In the genomic region with DNA sequence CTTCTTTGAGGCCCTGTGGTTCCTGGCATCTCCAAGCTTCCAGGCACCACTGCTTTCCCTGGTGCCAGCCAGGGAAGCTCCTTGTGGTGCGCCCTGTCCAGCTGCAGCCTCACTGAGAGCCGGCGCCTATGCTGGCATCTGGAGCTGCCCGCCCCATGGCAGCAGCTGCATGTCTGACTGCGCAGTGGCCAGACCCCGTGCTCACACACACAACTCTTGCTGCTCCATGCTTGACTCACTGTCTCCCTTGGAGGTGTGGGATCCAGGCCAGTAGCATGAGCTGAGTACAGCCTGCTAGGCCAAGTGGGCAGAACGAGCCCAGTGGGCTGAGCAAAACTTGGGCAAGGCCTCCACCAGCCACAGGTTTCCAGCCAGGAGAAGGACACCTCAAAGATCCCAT, we compare ENCODE assay signal across 24 cellular contexts. TPM values are rescaled to one million over a fixed set of nuclear protein-coding genes. Genes with fewer than 3 reads are reported as not detected.
DNase-seq lines count a peak whose midpoint lies in the region; ATAC-seq and TF ChIP-seq lines count a peak whose summit lies in the region.
"Had no signal": no experiment of that assay in that cellular context is flagged by ENCODE, and none has a peak within 500 bp of the region (broad histone marks: within the 10 kb centered on the region; RNA-seq: fewer than 3 reads in every experiment).

No MANE protein-coding gene starts in this region.

- DNase-seq in AG10803 (ENCODE audit: low read depth) (peak; percentile 55), NCI-H446 treated with DMSO at 0.1 percent for 48 hours (lab: John Stamatoyannopoulos, UW) (peak; percentile 48), fibroblast of peridontal ligament (ENCODE audit: extremely low read depth) (peak; percentile 15), skeletal muscle cell (ENCODE audit: low read depth) (peak; percentile 6), OCI-M1 (lab: John Stamatoyannopoulos, UW) (no peak), germinal center (ENCODE audit: low spot score) (no peak)
- no peak for DNase-seq in naive thymus-derived CD4-positive, alpha-beta T cell
- DNase-seq: ACHN; Calu3; CD8-positive, alpha-beta memory T cell; DMS153; KBM-7; MV-4-11; NCI-H1105 treated with DMSO at 0.1 percent for 48 hours; NCI-H2029 treated with DMSO at 0.1 percent for 48 hours; NCI-H2171; NCI-H345; NCI-H524 treated with DMSO at 0.1 percent for 48 hours; NCI-H82; Peyer's patch had no signal

- H3K36me3 ChIP-seq in naive thymus-derived CD4-positive, alpha-beta T cell (ENCODE audit: control insufficient read depth in 2 of 3, insufficient read depth in 3 of 3, low read length in 3 of 3) = no peaks in the 10 kb centered on the region
- H3K36me3 ChIP-seq: Peyer's patch had no signal

- no peak for ATAC-seq in naive thymus-derived CD4-positive, alpha-beta T cell
- no peak for ATAC-seq in GM18870 (IDR thresholded peaks at IDR 0.05; ENCODE audit: unreplicated experiment)

- H3K4me3 ChIP-seq in AG10803 (ENCODE audit: low read length) = no peak overlapping the region
- no peak overlapping the region for H3K4me3 ChIP-seq in skeletal muscle cell (ENCODE audit: low read depth, low read length)
- no peak overlapping the region for H3K4me3 ChIP-seq in naive thymus-derived CD4-positive, alpha-beta T cell (ENCODE audit: low read length)
- H3K4me3 ChIP-seq: Peyer's patch had no signal

- POLR2A ChIA-PET in naive thymus-derived CD4-positive, alpha-beta T cell (lab: Charles Lee) = no interaction called here

- no peak overlapping the region for H3K27ac Mint-ChIP-seq in naive thymus-derived CD4-positive, alpha-beta T cell
- H3K27ac Mint-ChIP-seq: CD8-positive, alpha-beta memory T cell had no signal

- no peak for TF ChIP-seq CTCF in AG10803 (conservative IDR thresholded peaks at IDR 0.05; ENCODE audit: low read length)

- CTCF ChIA-PET in naive thymus-derived CD4-positive, alpha-beta T cell (lab: Charles Lee) = no interaction called here

- no peaks in the 10 kb centered on the region for H3K9me3 Mint-ChIP-seq in naive thymus-derived CD4-positive, alpha-beta T cell
- H3K9me3 Mint-ChIP-seq: CD8-positive, alpha-beta memory T cell had no signal

- intact Hi-C loops in naive thymus-derived CD4-positive, alpha-beta T cell (cut with micrococcal nuclease) = no loop called here

- no peaks in the 10 kb centered on the region for H3K4me1 ChIP-seq in naive thymus-derived CD4-positive, alpha-beta T cell (ENCODE audit: control insufficient read depth in 2 of 2, insufficient read depth in 2 of 2, low read length in 2 of 2)
- H3K4me1 ChIP-seq: Peyer's patch had no signal

- H3K9me3 ChIP-seq in naive thymus-derived CD4-positive, alpha-beta T cell (ENCODE audit: control insufficient read depth in 2 of 3, low read length in 3 of 3) = no peaks in the 10 kb centered on the region
- H3K9me3 ChIP-seq: Peyer's patch had no signal

- H3K4me3 Mint-ChIP-seq in naive thymus-derived CD4-positive, alpha-beta T cell = no peak overlapping the region
- H3K4me3 Mint-ChIP-seq: CD8-positive, alpha-beta memory T cell had no signal

- H3K4me1 Mint-ChIP-seq in naive thymus-derived CD4-positive, alpha-beta T cell = no peaks in the 10 kb centered on the region
- H3K4me1 Mint-ChIP-seq: CD8-positive, alpha-beta memory T cell had no signal

- H3K27ac ChIP-seq in naive thymus-derived CD4-positive, alpha-beta T cell (ENCODE audit: low read depth, low read length) = no peak overlapping the region
- H3K27ac ChIP-seq: 22Rv1, C4-2B, Peyer's patch had no signal

- no peaks in the 10 kb centered on the region for H3K27me3 ChIP-seq in naive thymus-derived CD4-positive, alpha-beta T cell (ENCODE audit: control insufficient read depth in 2 of 2, insufficient read depth in 2 of 2, low read length in 2 of 2)
- H3K27me3 ChIP-seq: Peyer's patch had no signal

- H3K36me3 Mint-ChIP-seq in naive thymus-derived CD4-positive, alpha-beta T cell = no peaks in the 10 kb centered on the region
- H3K36me3 Mint-ChIP-seq: CD8-positive, alpha-beta memory T cell had no signal

- peaks cover 0 to 18% (median 5%) of the 10 kb centered on the region in 5 donors for H3K27me3 Mint-ChIP-seq in naive thymus-derived CD4-positive, alpha-beta T cell

RNA-seq across cellular contexts. Expression of gene SUPT20H, which starts 11.5 kb away (rescaled TPM):
- 100 to 1,000 TPM in 1 of 5 experiments, 10 to 100 TPM in 4; 70.5 to 106 (median 86.1) TPM for total RNA-seq in naive thymus-derived CD4-positive, alpha-beta T cell
- polyA plus RNA-seq in naive thymus-derived CD4-positive, alpha-beta T cell = 10 to 100 TPM; 63.0 to 75.8 TPM

RNA-seq across cellular contexts. Expression of gene CSNK1A1L, which starts 34.5 kb away (rescaled TPM):
- total RNA-seq in naive thymus-derived CD4-positive, alpha-beta T cell = not detected
- not detected for polyA plus RNA-seq in naive thymus-derived CD4-positive, alpha-beta T cell
- total RNA-seq: Calu3; CD8-positive, alpha-beta memory T cell; H4; Peyer's patch had no signal
- polyA plus RNA-seq: CD8-positive, alpha-beta memory T cell had no signal

Comparison
In these comparisons a context has a peak if more than half of its experiments do, and no peak if none do; other contexts are left out.
1. DNase-seq: peak in AG10803 (single experiment), NCI-H446 treated with DMSO at 0.1 percent for 48 hours (single experiment), fibroblast of peridontal ligament (single experiment) and skeletal muscle cell (single experiment); none in naive thymus-derived CD4-positive, alpha-beta T cell (0 of 9), OCI-M1 (single experiment) and germinal center (single experiment).